17 cellular contexts compared by ENCODE assay signal in the genomic region with DNA sequence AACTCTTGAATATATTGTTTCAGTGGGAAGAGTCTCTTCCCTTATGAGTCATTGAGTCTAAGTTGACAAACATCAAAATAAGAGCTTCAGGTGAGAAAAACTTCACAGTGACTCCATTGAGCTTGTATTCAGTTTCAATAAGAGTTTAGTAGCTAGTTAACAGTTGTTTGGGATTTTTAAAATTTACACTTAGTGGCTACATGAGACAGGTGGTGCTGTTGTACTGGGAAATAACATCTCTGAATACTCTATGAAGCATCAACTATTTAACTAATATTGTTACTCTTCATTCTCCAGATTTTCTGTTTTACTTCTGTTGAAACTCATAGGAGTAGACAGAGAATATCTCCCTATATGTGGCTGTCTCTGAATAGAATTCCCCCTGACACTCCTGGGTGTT.
"Had no signal": no experiment of that assay in that cellular context is flagged by ENCODE, and none has a peak within 500 bp of the region (broad histone marks: within the 10 kb centered on the region; RNA-seq: fewer than 3 reads in every experiment).

No MANE protein-coding gene starts in this region.

- DNase-seq: activated CD8-positive, alpha-beta memory T cell treated with anti-CD3 and anti-CD28 coated beads, Interleukin-2, amount 50 U/mL, for 4 hours; activated CD8-positive, alpha-beta T cell treated with anti-CD3 and anti-CD28 coated beads for 36 hours; activated gamma-delta T cell treated with Interleukin-2 at 50 U/mL for 16 hours; activated naive CD8-positive, alpha-beta T cell treated with anti-CD3 and anti-CD28 coated beads, Interleukin-2, amount 10 ng/mL, durations not matched to agents 7 days and 5 days; activated T-cell treated with anti-CD3 and anti-CD28 coated beads, Interleukin-2, amount 50 U/mL, for 72 hours; anterior cingulate cortex; dorsolateral prefrontal cortex; foreskin fibroblast; immature natural killer cell; left cardiac atrium; mucosa of descending colon; naive thymus-derived CD8-positive, alpha-beta T cell; posterior cingulate gyrus; thyroid gland had no signal

- H3K4me1 ChIP-seq: esophagus muscularis mucosa, thyroid gland had no signal

- H3K27me3 ChIP-seq: esophagus muscularis mucosa, neutrophil, thyroid gland had no signal

- H3K36me3 ChIP-seq: esophagus muscularis mucosa, neutrophil, thyroid gland had no signal

- ATAC-seq: activated CD8-positive, alpha-beta T cell treated with anti-CD3 and anti-CD28 coated beads for 36 hours; activated T-cell treated with anti-CD3 and anti-CD28 coated beads, Interleukin-2, amount 50 U/mL, for 72 hours; left cardiac atrium; mucosa of descending colon; naive thymus-derived CD8-positive, alpha-beta T cell had no signal

- H3K4me3 ChIP-seq: dorsolateral prefrontal cortex, esophagus muscularis mucosa, mucosa of descending colon, thyroid gland had no signal

- H3K9me3 ChIP-seq: esophagus muscularis mucosa, mucosa of descending colon, neutrophil, thyroid gland had no signal

- H3K27ac ChIP-seq: dorsolateral prefrontal cortex, esophagus muscularis mucosa, neutrophil, thyroid gland, VCaP had no signal
